1 cellular context compared by ENCODE assay signal in the genomic region with DNA sequence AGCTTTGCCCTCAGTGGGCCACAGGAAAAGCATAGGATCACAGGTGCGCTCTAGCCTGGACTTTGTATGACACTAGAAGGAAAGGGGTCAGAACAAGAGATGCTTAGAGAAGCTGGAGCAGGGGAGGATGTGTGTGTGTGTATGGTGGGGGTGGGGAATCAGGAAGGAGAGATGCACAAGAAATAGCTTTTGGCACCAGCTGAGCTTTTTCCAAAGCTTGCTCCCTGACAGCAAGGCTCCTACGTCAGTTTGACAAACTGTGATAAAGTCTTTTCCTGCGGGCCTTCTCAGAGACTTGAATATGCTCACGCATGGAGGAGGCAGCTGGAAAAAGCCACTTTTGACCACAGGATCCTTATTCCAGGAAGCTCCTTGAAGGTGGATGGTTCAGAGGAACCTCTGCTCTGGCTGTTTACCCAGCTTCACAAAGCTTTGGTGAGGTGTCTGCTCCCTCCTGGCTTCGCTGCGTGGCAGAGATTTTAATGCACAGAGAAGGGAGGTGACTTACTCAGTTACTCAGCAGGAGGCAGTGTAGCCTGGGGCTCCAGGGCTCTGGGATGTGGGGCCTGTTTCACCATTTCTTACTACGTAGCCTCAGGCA.
A peak's percentile ranks its signal among the peaks of the same experiment; 100 is the strongest.
TF ChIP-seq lines count a peak whose summit lies in the region.

No MANE protein-coding gene starts in this region.

TF ChIP-seq in endothelial cell of umbilical vein, 7 proteins besides CTCF, POLR2A, EP300 and RAD21:
- TF ChIP-seq MYC (IDR thresholded peaks at IDR 0.05; ENCODE audit: low read depth, low read length): no peak
- TF ChIP-seq POLR2AphosphoS5 (IDR thresholded peaks at IDR 0.05; ENCODE audit: insufficient read depth, low read depth, low read length): peak; percentile 33
- TF ChIP-seq GATA2 (IDR thresholded peaks at IDR 0.05; ENCODE audit: insufficient read depth, insufficient read length, low read depth, low read length): no peak
- no peak for TF ChIP-seq JUN (IDR thresholded peaks at IDR 0.05; ENCODE audit: borderline replicate concordance, insufficient read depth, insufficient read length, low read depth)
- TF ChIP-seq FOS (IDR thresholded peaks at IDR 0.05; ENCODE audit: borderline replicate concordance, insufficient read depth, low read length): no peak
